In genomic region chr17:82539076-82539475, GRCh38 we compare ENCODE assay signal across 7 cellular contexts. TPM values are rescaled to one million over a fixed set of nuclear protein-coding genes. Genes with fewer than 3 reads are reported as not detected.
DNase-seq lines count a peak whose midpoint lies in the region; ATAC-seq and TF ChIP-seq lines count a peak whose summit lies in the region.
"Not testable (repeated sequence)": the region's sequence is repeated elsewhere in the genome, so short reads cannot be mapped to it uniquely, and the experiment has no call there.

No MANE protein-coding gene starts in this region.

- H3K4me1 Mint-ChIP-seq in activated CD4-positive, alpha-beta T cell treated with anti-CD3 and anti-CD28 coated beads for 36 hours = peaks cover 51% of the 10 kb centered on the region
- H3K4me1 Mint-ChIP-seq in brain (peaks cover 80% of the 10 kb centered on the region), nephron progenitor cell (peaks cover 41% of the 10 kb centered on the region)

- not testable (repeated sequence) for H3K9me2 ChIP-seq in HCT116 (ENCODE audit: insufficient read depth)

- not testable (repeated sequence) for H2AFZ ChIP-seq in HCT116 (ENCODE audit: low read depth, low read length, poor library complexity, severe bottlenecking); smooth muscle cell (ENCODE audit: low read depth)

- not testable (repeated sequence) for TF ChIP-seq POLR2A in HCT116 (IDR thresholded peaks at IDR 0.05; ENCODE audit: borderline replicate concordance, extremely low read depth, insufficient read depth, insufficient read length); gastroesophageal sphincter (IDR thresholded peaks at IDR 0.05); tibial nerve (IDR thresholded peaks at IDR 0.05)

- RAD21 ChIA-PET in HCT116 (lab: Charles Lee; ENCODE audit: low non-redundant PET in 1 of 2, low total read pairs in 2 of 2, uncharacterized antibody in 2 of 2, unreplicated experiment in 2 of 2) = not testable (repeated sequence)

- peak overlapping the region; percentile 4 for H3K27ac Mint-ChIP-seq in activated CD4-positive, alpha-beta T cell treated with anti-CD3 and anti-CD28 coated beads for 36 hours
- peak overlapping the region in 4 of 5 experiments; percentile 1 to 83 (median 36) for H3K27ac Mint-ChIP-seq in brain
- H3K27ac Mint-ChIP-seq in nephron progenitor cell = peak overlapping the region; percentile 18

- not testable (repeated sequence) for H3K27ac ChIP-seq in HCT116 (ENCODE audit: low read depth, low read length)
- H3K27ac ChIP-seq in gastroesophageal sphincter (peak overlapping the region in 3 of 4 donors; percentile 60 to 87 (median 84)), smooth muscle cell (ENCODE audit: low read depth) (peak overlapping the region; percentile 93), tibial nerve (peak overlapping the region in 3 of 4 donors; percentile 34 to 98 (median 97))

- H3K9me3 Mint-ChIP-seq in activated CD4-positive, alpha-beta T cell treated with anti-CD3 and anti-CD28 coated beads for 36 hours (ENCODE audit: low read depth); brain; nephron progenitor cell: not testable (repeated sequence)

- intact Hi-C loops in HCT116 (cut with micrococcal nuclease); activated CD4-positive, alpha-beta T cell treated with anti-CD3 and anti-CD28 coated beads for 36 hours (cut with DNase I, micrococcal nuclease): not testable (repeated sequence)

- CTCF ChIA-PET in HCT116 (lab: Charles Lee) = interaction anchor here (1.2 to 1.5 kb wide), 3 partner anchors 9 to 12 kb away, joined by 3 to 5 read pairs (median 4); no protein-coding TSS in a partner anchor
- CTCF ChIA-PET in activated CD4-positive, alpha-beta T cell treated with anti-CD3 and anti-CD28 coated beads for 36 hours (lab: Charles Lee) = interaction anchor here (1.5 kb wide), 1 partner anchor 15 kb away, joined by 5 read pairs; no protein-coding TSS in a partner anchor

- not testable (repeated sequence) for BruUV-seq in HCT116 (replicated peaks; lab: Mats Ljungman, UMichigan)

- H3K4me2 ChIP-seq in HCT116 (ENCODE audit: low read length) = peak overlapping the region; percentile 20
- H3K4me2 ChIP-seq in smooth muscle cell = not testable (repeated sequence)

- not testable (repeated sequence) for H3K9ac ChIP-seq in HCT116 (ENCODE audit: low read length); smooth muscle cell (ENCODE audit: low read depth)

- DNase-seq in HCT116 (ENCODE audit: low read depth, low spot score); activated CD4-positive, alpha-beta T cell treated with anti-CD3 and anti-CD28 coated beads for 36 hours; nephron progenitor cell; smooth muscle cell (lab: John Stamatoyannopoulos, UW; ENCODE audit: unreplicated experiment); tibial nerve (ENCODE audit: low spot score in 2 of 2): not testable (repeated sequence)

- not testable (repeated sequence) for H3K36me3 ChIP-seq in HCT116 (ENCODE audit: control insufficient read depth in 1 of 2, insufficient read depth in 2 of 2, low read length in 2 of 2); gastroesophageal sphincter; smooth muscle cell (ENCODE audit: low read depth); tibial nerve

- 89 to 100% methylated on average over 3 to 10 of the region's 18 CpGs for WGBS in gastroesophageal sphincter (ENCODE audit: low coverage in 1 of 2), 2 donors
- WGBS in smooth muscle cell (ENCODE audit: low lambda C conversion rate) = 97% methylated on average over 18 of the region's 18 CpGs
- WGBS in tibial nerve, 2 donors = 81 to 87% methylated on average over 15 to 18 of the region's 18 CpGs

- ATAC-seq in HCT116; activated CD4-positive, alpha-beta T cell treated with anti-CD3 and anti-CD28 coated beads for 36 hours; gastroesophageal sphincter: not testable (repeated sequence)

- H3K27me3 ChIP-seq in HCT116 (ENCODE audit: insufficient read depth, low read length); gastroesophageal sphincter; smooth muscle cell (ENCODE audit: low read depth); tibial nerve: not testable (repeated sequence)

- not testable (repeated sequence) for H3K4me3 ChIP-seq in HCT116 (replicated peaks in 1 of 2; ENCODE audit: low read depth in 1 of 2, low read length in 2 of 2); gastroesophageal sphincter; smooth muscle cell; tibial nerve

- POLR2A ChIA-PET in HCT116 (lab: Charles Lee) = interaction anchor here (1.0 kb wide), 1 partner anchor 20 kb away, joined by 3 read pairs; the partner anchor contains the start of gene FOXK2
- POLR2A ChIA-PET in activated CD4-positive, alpha-beta T cell treated with anti-CD3 and anti-CD28 coated beads for 36 hours (lab: Charles Lee) = interaction anchor here (0.7 kb wide), 1 partner anchor 90 kb away, joined by 3 read pairs; no protein-coding TSS in a partner anchor

- peaks cover 99% of the 10 kb centered on the region for H3K79me2 ChIP-seq in HCT116 (ENCODE audit: insufficient read depth, low read length)
- peaks cover 98% of the 10 kb centered on the region for H3K79me2 ChIP-seq in smooth muscle cell (ENCODE audit: low read depth)

- H3K9me3 ChIP-seq in HCT116 (ENCODE audit: control insufficient read depth in 1 of 2, insufficient read depth in 1 of 2, low read depth in 1 of 2, low read length in 2 of 2); gastroesophageal sphincter; smooth muscle cell (replicated peaks; ENCODE audit: low read depth); tibial nerve: not testable (repeated sequence)

- H3K4me3 Mint-ChIP-seq in activated CD4-positive, alpha-beta T cell treated with anti-CD3 and anti-CD28 coated beads for 36 hours; brain; nephron progenitor cell: not testable (repeated sequence)

- not testable (repeated sequence) for TF ChIP-seq EP300 in gastroesophageal sphincter (IDR thresholded peaks at IDR 0.05); tibial nerve (IDR thresholded peaks at IDR 0.05)

- TF ChIP-seq CTCF in HCT116 (IDR thresholded peaks at IDR 0.05 in 2 of 3, conservative IDR thresholded peaks at IDR 0.05 in 1 of 3; ENCODE audit: borderline replicate concordance in 1 of 3, insufficient read depth in 1 of 3, low read depth in 2 of 3, low read length in 2 of 3); brain (conservative IDR thresholded peaks at IDR 0.05); gastroesophageal sphincter (IDR thresholded peaks at IDR 0.05); nephron progenitor cell (IDR thresholded peaks at IDR 0.05); smooth muscle cell (IDR thresholded peaks at IDR 0.05; ENCODE audit: borderline replicate concordance, insufficient read depth, poor library complexity, severe bottlenecking); tibial nerve (IDR thresholded peaks at IDR 0.05): not testable (repeated sequence)

- H4K20me1 ChIP-seq in HCT116 (ENCODE audit: insufficient read depth) (peaks cover 43% of the 10 kb centered on the region; the same call in 1 of the 2 replicates), smooth muscle cell (ENCODE audit: low read depth) (peaks cover 100% of the 10 kb centered on the region)

- not testable (repeated sequence) for TF ChIP-seq RAD21 in HCT116 (IDR thresholded peaks at IDR 0.05; ENCODE audit: low read depth)

- H3K4me1 ChIP-seq in HCT116 (ENCODE audit: control insufficient read depth in 1 of 2, insufficient read depth in 2 of 2, low read length in 2 of 2) (peaks cover 47 to 61% of the 10 kb centered on the region in 2 experiments), gastroesophageal sphincter (peaks cover 8 to 93% (median 34%) of the 10 kb centered on the region in 3 donors), smooth muscle cell (ENCODE audit: low read depth) (peaks cover 22% of the 10 kb centered on the region), tibial nerve (peaks cover 4 to 98% (median 56%) of the 10 kb centered on the region in 4 donors)

- not testable (repeated sequence) for H3K36me3 Mint-ChIP-seq in activated CD4-positive, alpha-beta T cell treated with anti-CD3 and anti-CD28 coated beads for 36 hours (ENCODE audit: low read depth)
- H3K36me3 Mint-ChIP-seq in brain (peaks cover 45% of the 10 kb centered on the region), nephron progenitor cell (ENCODE audit: low read depth) (peaks cover 20% of the 10 kb centered on the region)

- H3K27me3 Mint-ChIP-seq in activated CD4-positive, alpha-beta T cell treated with anti-CD3 and anti-CD28 coated beads for 36 hours; brain; nephron progenitor cell (ENCODE audit: low read depth, poor library complexity): not testable (repeated sequence)

- H3F3A ChIP-seq in smooth muscle cell (ENCODE audit: low read depth) = peaks cover 36% of the 10 kb centered on the region

RNA-seq across cellular contexts. Expression of gene FOXK2, which starts 19.5 kb away (rescaled TPM):
- total RNA-seq in HCT116 (2021; ENCODE audit: unreplicated experiment) = 122 TPM
- polyA plus RNA-seq in HCT116 (2012) = 55.3 and 55.9 TPM in 2 replicates
- total RNA-seq in activated CD4-positive, alpha-beta T cell treated with anti-CD3 and anti-CD28 coated beads for 36 hours = 10 to 100 TPM; 58.1 to 75.4 TPM
- polyA plus RNA-seq in brain (ENCODE audit: insufficient read depth, low read depth, low replicate concordance) = 44.0 TPM
- 10 to 100 TPM; 35.1 to 63.4 (median 52.6) TPM for total RNA-seq in gastroesophageal sphincter
- 27.1 and 27.3 TPM in 2 replicates for total RNA-seq in smooth muscle cell
- 25.9 and 39.3 TPM in 2 replicates for polyA plus RNA-seq in smooth muscle cell
- total RNA-seq in tibial nerve = 10 to 100 TPM; 29.6 to 65.4 (median 33.3) TPM
